In the genomic region with DNA sequence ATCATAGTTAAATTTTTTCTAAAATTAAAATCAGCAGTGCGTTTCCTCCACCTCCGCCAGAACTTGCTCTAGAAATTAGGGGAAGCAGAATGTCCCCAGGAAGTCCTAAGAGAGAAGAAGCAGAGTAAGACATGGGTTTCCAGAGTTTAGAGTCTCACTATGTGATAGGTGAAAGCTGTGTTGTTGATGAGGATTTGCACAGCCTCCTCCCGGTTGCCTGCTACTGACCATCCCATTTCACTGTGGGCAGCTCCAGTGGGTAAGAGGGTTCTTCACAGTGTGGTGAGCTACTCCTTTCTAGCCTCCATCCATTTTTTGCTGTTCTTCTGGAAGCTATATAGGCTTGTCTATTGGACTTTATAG, we compare ENCODE assay signal across 9 cellular contexts. TPM values are rescaled to one million over a fixed set of nuclear protein-coding genes. Genes with fewer than 3 reads are reported as not detected.
DNase-seq lines count a peak whose midpoint lies in the region; ATAC-seq, FAIRE-seq and TF ChIP-seq lines count a peak whose summit lies in the region.
"Had no signal": no experiment of that assay in that cellular context is flagged by ENCODE, and none has a peak within 500 bp of the region (broad histone marks: within the 10 kb centered on the region; RNA-seq: fewer than 3 reads in every experiment).

No MANE protein-coding gene starts in this region.

- H3K27ac Mint-ChIP-seq in chondrocyte (ENCODE audit: unreplicated experiment) = peak overlapping the region; percentile 99

- H3K27me3 ChIP-seq in DOHH2 (ENCODE audit: control insufficient read depth, low read length) (peaks cover 9% of the 10 kb centered on the region), rectal smooth muscle tissue (ENCODE audit: control insufficient read depth, insufficient read depth, low read length) (no peaks in the 10 kb centered on the region)

- H3K9me3 ChIP-seq in DOHH2 (ENCODE audit: control insufficient read depth, insufficient read depth, low read length) = peaks cover 4% of the 10 kb centered on the region; the same call in 1 of the 2 replicates

- H3K4me1 Mint-ChIP-seq in chondrocyte (ENCODE audit: low read depth) = peaks cover 48% of the 10 kb centered on the region

- ATAC-seq in HG03378 (IDR thresholded peaks at IDR 0.05; ENCODE audit: unreplicated experiment) = peak; percentile 1
- no peak for ATAC-seq in HG02938 (IDR thresholded peaks at IDR 0.05; ENCODE audit: unreplicated experiment)
- no peak for ATAC-seq in HG02970 (IDR thresholded peaks at IDR 0.05; ENCODE audit: low FRiP score, unreplicated experiment)

- H3K4me3 Mint-ChIP-seq in chondrocyte (ENCODE audit: unreplicated experiment) = peak overlapping the region; percentile 70

- no peak for FAIRE-seq in HTR-8/SVneo (lab: Jason Lieb, UNC)

- no peak for TF ChIP-seq CTCF in DOHH2 (IDR thresholded peaks at IDR 0.05; ENCODE audit: low read depth, low read length, poor library complexity, severe bottlenecking)
- TF ChIP-seq CTCF in chondrocyte (IDR thresholded peaks at IDR 0.05) = no peak

- H3K36me3 ChIP-seq in DOHH2 (ENCODE audit: control insufficient read depth, low read length) (no peaks in the 10 kb centered on the region), rectal smooth muscle tissue (ENCODE audit: control insufficient read depth, insufficient read depth, low read length) (no peaks in the 10 kb centered on the region)
- H3K36me3 ChIP-seq: WERI-Rb-1 had no signal

- peaks cover 22% of the 10 kb centered on the region for H3F3A ChIP-seq in DOHH2 (ENCODE audit: control insufficient read depth, insufficient read depth)

- no peak overlapping the region for H3K9ac ChIP-seq in rectal smooth muscle tissue (ENCODE audit: low read length)

- H3K9me3 Mint-ChIP-seq in chondrocyte (ENCODE audit: low read depth) = peaks cover 6% of the 10 kb centered on the region

- no peaks in the 10 kb centered on the region for H3K9me2 ChIP-seq in DOHH2 (replicated peaks; ENCODE audit: control insufficient read depth, low read length)

- H3K27me3 Mint-ChIP-seq in chondrocyte (ENCODE audit: low read depth) = no peaks in the 10 kb centered on the region

- H3K4me2 ChIP-seq in DOHH2 (ENCODE audit: low read length) = peak overlapping the region; percentile 85

- DNase-seq in chondrocyte (ENCODE audit: low spot score) = no peak
- no peak for DNase-seq in HTR-8/SVneo (ENCODE audit: insufficient read length, low spot score)
- no peak for DNase-seq in posterior cingulate gyrus
- DNase-seq: WERI-Rb-1 had no signal

- H3K79me2 ChIP-seq in DOHH2 (ENCODE audit: control insufficient read depth, low read length) = no peaks in the 10 kb centered on the region

- H3K36me3 Mint-ChIP-seq in chondrocyte (ENCODE audit: low read depth) = no peaks in the 10 kb centered on the region

- H3K27ac ChIP-seq in DOHH2 (ENCODE audit: low read depth, low read length) (peak overlapping the region; percentile 87), rectal smooth muscle tissue (ENCODE audit: low read depth, low read length) (peak overlapping the region; percentile 81)
- H3K27ac ChIP-seq: WERI-Rb-1 had no signal

- intact Hi-C loops in posterior cingulate gyrus (cut with DNase I) = no loop called here

- no peaks in the 10 kb centered on the region for H4K20me1 ChIP-seq in DOHH2 (ENCODE audit: control insufficient read depth, insufficient read depth, low read depth, low read length)

- peak overlapping the region; percentile 60 for H3K4me3 ChIP-seq in DOHH2 (ENCODE audit: low read length)
- no peak overlapping the region for H3K4me3 ChIP-seq in rectal smooth muscle tissue (ENCODE audit: low read length)

- H3K4me1 ChIP-seq in DOHH2 (ENCODE audit: control insufficient read depth, low read length) = peaks cover 45% of the 10 kb centered on the region
- H3K4me1 ChIP-seq in rectal smooth muscle tissue (ENCODE audit: control insufficient read depth, insufficient read depth, low read length) = peaks cover 32% of the 10 kb centered on the region

RNA-seq across cellular contexts. Expression of a gene that starts 13.3 kb away (rescaled TPM):
- 17.1 to 22.3 TPM (median 18.1 TPM) in 3 replicates for total RNA-seq in chondrocyte
